14 cellular contexts compared by ENCODE assay signal in the genomic region with DNA sequence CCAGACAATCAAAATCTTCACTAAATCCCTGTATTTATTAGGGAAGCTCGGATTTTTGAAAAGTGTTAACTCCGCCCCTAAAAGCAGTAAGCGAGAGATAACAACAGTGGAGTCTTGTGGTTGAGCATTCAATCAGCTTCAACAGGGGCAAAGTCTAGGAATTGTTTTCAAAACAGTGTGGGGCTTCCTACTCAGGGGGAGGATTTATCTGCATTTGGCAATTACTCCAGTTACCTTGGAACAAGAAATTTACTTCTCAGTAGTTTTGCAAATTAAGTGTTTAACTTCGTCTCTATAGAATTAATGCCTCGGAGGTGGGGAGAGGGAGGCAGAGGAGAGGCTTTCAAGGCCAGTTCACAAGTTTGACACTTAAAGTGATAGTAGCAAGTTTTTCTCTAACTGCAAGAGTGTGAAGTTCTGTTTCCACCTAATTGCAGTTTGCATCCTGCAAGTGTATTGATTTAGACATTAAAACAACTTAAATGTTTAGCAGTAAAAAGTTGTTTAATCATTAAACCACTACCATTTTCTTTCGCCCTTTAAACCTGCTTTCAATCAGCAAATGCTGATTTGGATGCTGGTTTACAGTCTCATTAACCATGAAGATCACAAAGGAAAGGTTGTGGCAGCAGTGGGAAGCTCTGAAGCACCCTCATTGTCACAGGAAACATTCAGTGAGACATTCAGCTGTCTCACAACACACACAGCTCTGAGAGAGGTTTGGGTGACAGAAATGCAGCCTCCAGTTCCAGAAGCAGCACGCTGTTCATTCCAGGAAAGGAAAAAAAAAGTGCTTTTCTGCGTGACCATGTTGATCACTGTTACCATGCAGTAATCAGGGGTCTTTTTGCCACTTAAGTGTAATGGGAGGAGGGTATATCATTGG.
DNase-seq lines count a peak whose midpoint lies in the region; FAIRE-seq and TF ChIP-seq lines count a peak whose summit lies in the region.
"Had no signal": no experiment of that assay in that cellular context is flagged by ENCODE, and none has a peak within 500 bp of the region (broad histone marks: within the 10 kb centered on the region; RNA-seq: fewer than 3 reads in every experiment).

No MANE protein-coding gene starts in this region.

- H3K27me3 Mint-ChIP-seq in neural crest cell (ENCODE audit: low read depth), result no peaks in the 10 kb centered on the region

- 31 to 37% (median 32%) methylated on average over 8 of the region's 8 CpGs for WGBS in ovary, 3 donors

- intact Hi-C loops in ovary (cut with DNase I), result no loop called here

- H3K27ac ChIP-seq in HUES6 (ENCODE audit: low read depth, low read length) (no peak overlapping the region), duodenal mucosa (ENCODE audit: low read depth, low read length) (peak overlapping the region; percentile 53), ovary (no peak overlapping the region)

- TF ChIP-seq CTCF in neural crest cell (conservative IDR thresholded peaks at IDR 0.05), result no peak
- TF ChIP-seq CTCF in D721Med (IDR thresholded peaks at IDR 0.05; ENCODE audit: insufficient read depth, missing control alignments), result no peak
- no peak for TF ChIP-seq CTCF in ovary (IDR thresholded peaks at IDR 0.05)

- H3K4me1 Mint-ChIP-seq in neural crest cell, result peaks cover 73% of the 10 kb centered on the region

- H3K4me3 ChIP-seq in HUES6 (ENCODE audit: low read depth, low read length), result peak overlapping the region; percentile 8; the same call in 1 of the 2 replicates
- H3K4me3 ChIP-seq in duodenal mucosa (ENCODE audit: low read depth in 1 of 2, low read length in 2 of 2), result peak overlapping the region; percentile 40 to 54
- no peak overlapping the region for H3K4me3 ChIP-seq in ovary

- DNase-seq in neural crest cell (ENCODE audit: low read depth, low spot score) (no peak), germinal center (ENCODE audit: low spot score) (no peak), D721Med (ENCODE audit: insufficient read length, low spot score) (no peak), ovary (no peak)
- no peak for DNase-seq in activated CD4-positive, alpha-beta T cell treated with anti-CD3 and anti-CD28 coated beads, Interleukin-2, amount 50 U/mL, for 48 hours
- DNase-seq: activated CD4-positive, alpha-beta T cell treated with anti-CD3 and anti-CD28 coated beads for 4 hours; amniotic stem cell; DND-41; midbrain; RPMI8226; stimulated activated CD4-positive, alpha-beta T cell treated with anti-CD3 and anti-CD28 coated beads, Interleukin-4, amount 100 ng/mL, for 1 hour had no signal

- H3K9ac ChIP-seq in ES-I3 (ENCODE audit: low read depth, low read length) (peak overlapping the region; percentile 16; the same call in 1 of the 2 replicates), HUES6 (ENCODE audit: low read length) (peak overlapping the region; percentile 10), duodenal mucosa (ENCODE audit: low read depth in 1 of 2, low read length in 2 of 2) (peak overlapping the region; percentile 3 to 10)

- H3K9me3 ChIP-seq in ES-I3 (ENCODE audit: control insufficient read depth, insufficient read depth, low read length), result no peaks in the 10 kb centered on the region
- H3K9me3 ChIP-seq in HUES6 (ENCODE audit: control insufficient read depth, insufficient read depth, low read depth, low read length), result no peaks in the 10 kb centered on the region
- no peaks in the 10 kb centered on the region for H3K9me3 ChIP-seq in duodenal mucosa (ENCODE audit: control insufficient read depth in 1 of 2, low read length in 2 of 2)
- H3K9me3 ChIP-seq in ovary, result no peaks in the 10 kb centered on the region

- H3K27me3 ChIP-seq in HUES6 (ENCODE audit: control insufficient read depth, insufficient read depth, low read length) (no peaks in the 10 kb centered on the region), duodenal mucosa (ENCODE audit: control insufficient read depth in 1 of 2, insufficient read depth in 2 of 2, low read length in 2 of 2) (no peaks in the 10 kb centered on the region), ovary (no peaks in the 10 kb centered on the region)

- TF ChIP-seq EP300 in ovary (IDR thresholded peaks at IDR 0.05), result no peak

- TF ChIP-seq POLR2A in ovary (IDR thresholded peaks at IDR 0.05), result no peak

- H3K27ac Mint-ChIP-seq in neural crest cell (ENCODE audit: unreplicated experiment), result peak overlapping the region; percentile 92

- H3K4me3 Mint-ChIP-seq in neural crest cell, result peak overlapping the region; percentile 10

- FAIRE-seq in D721Med (lab: Jason Lieb, UNC), result no peak

- H3K36me3 ChIP-seq in ES-I3 (ENCODE audit: insufficient read depth, low read length) (no peaks in the 10 kb centered on the region), HUES6 (ENCODE audit: control insufficient read depth, insufficient read depth, low read length) (no peaks in the 10 kb centered on the region), duodenal mucosa (ENCODE audit: control insufficient read depth in 1 of 2, insufficient read depth in 2 of 2, low read length in 2 of 2) (no peaks in the 10 kb centered on the region), ovary (no peaks in the 10 kb centered on the region)

- no peaks in the 10 kb centered on the region for H3K9me3 Mint-ChIP-seq in neural crest cell

- H3K4me1 ChIP-seq in ES-I3 (ENCODE audit: insufficient read depth, low read length) (peaks cover 37% of the 10 kb centered on the region), HUES6 (ENCODE audit: control insufficient read depth, insufficient read depth, low read length) (peaks cover 41% of the 10 kb centered on the region), duodenal mucosa (ENCODE audit: control insufficient read depth in 1 of 2, insufficient read depth in 2 of 2, low read length in 2 of 2) (peaks cover 23 to 38% of the 10 kb centered on the region in 2 donors), ovary (ENCODE audit: insufficient read depth) (no peaks in the 10 kb centered on the region)

- peaks cover 20% of the 10 kb centered on the region for H3K36me3 Mint-ChIP-seq in neural crest cell (ENCODE audit: low read depth)
